ENCODE assay signal across 9 cellular contexts in the genomic region with DNA sequence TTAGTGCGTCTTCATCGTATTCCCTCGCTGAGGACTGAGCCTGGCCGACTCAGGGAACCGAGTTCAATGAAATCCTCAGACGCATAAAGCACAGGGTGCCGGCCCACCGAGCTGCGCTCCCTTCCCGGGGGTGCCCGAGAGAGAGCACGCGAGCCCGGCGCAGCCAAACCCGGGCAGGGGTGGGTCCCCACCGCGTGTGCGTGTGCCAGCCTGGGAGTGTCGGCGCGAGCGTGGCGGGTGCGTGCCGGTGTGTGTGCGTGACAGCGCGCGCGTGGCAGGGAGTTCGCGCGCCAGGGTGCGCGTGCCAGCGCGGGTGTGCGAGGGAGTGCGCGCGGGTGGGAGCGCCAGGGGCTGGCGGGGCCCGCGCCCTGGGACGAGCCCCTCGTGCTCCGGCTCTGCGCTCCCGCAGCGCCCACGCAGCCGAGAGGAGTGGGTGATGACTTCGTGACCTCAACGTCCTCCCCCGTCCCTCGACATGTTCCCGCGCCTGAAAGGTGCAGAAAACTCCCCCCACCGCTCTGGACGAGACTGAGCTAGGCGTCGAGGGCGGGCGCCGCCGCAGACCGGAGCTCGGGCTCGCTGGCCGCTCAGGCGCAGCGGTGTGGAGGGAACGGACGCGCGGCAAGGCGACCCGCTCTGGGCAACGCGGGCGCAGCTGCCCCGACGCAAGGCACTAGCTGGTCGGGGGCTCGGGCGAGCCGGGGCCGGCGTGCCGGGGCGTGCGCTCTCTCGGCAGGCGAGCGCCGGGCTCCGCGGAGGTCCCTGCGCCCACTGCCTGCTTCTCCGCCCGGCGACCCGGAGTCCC.
A peak's percentile ranks its signal among the peaks of the same experiment; 100 is the strongest.
DNase-seq lines count a peak whose midpoint lies in the region; ATAC-seq, FAIRE-seq and TF ChIP-seq lines count a peak whose summit lies in the region.
"Had no signal": no experiment of that assay in that cellular context is flagged by ENCODE, and none has a peak within 500 bp of the region (broad histone marks: within the 10 kb centered on the region; RNA-seq: fewer than 3 reads in every experiment).

No MANE protein-coding gene starts in this region.

- H3K9me3 Mint-ChIP-seq in immature natural killer cell, result peaks cover 0 to 2% (median 0%) of the 10 kb centered on the region in 6 donors

- H3K4me1 ChIP-seq in NT2/D1 (ENCODE audit: insufficient read depth, insufficient read length) (no peaks in the 10 kb centered on the region), body of pancreas (peaks cover 41% of the 10 kb centered on the region), small intestine (ENCODE audit: control insufficient read depth in 2 of 2, insufficient read depth in 1 of 2, low read depth in 1 of 2, low read length in 1 of 2) (peaks cover 0 to 2% of the 10 kb centered on the region in 2 donors)

- peak; percentile 71 for DNase-seq in NCI-H146 (lab: John Stamatoyannopoulos, UW)
- no peak for DNase-seq in NCI-H146 treated with DMSO at 0.1 percent for 48 hours (lab: John Stamatoyannopoulos, UW; ENCODE audit: unreplicated experiment)
- DNase-seq in NT2/D1 (ENCODE audit: low read depth, low spot score), result peak; percentile 38
- peak in 3 of 4 donors; percentile 38 to 54 (median 41) for DNase-seq in body of pancreas
- peak in 2 of 3 donors; percentile 0 to 2 for DNase-seq in immature natural killer cell
- peak; percentile 14 for DNase-seq in small intestine
- no peak for DNase-seq in NCI-H1105 (lab: John Stamatoyannopoulos, UW)

- peaks cover 14 to 21% of the 10 kb centered on the region in 2 donors for H3K4me1 Mint-ChIP-seq in immature natural killer cell

- peaks cover 42% of the 10 kb centered on the region for H3K27me3 ChIP-seq in NT2/D1 (ENCODE audit: insufficient read depth, insufficient read length)
- H3K27me3 ChIP-seq in body of pancreas, result no peaks in the 10 kb centered on the region
- no peaks in the 10 kb centered on the region for H3K27me3 ChIP-seq in small intestine (ENCODE audit: control insufficient read depth in 2 of 2, insufficient read depth in 2 of 2, low read length in 2 of 2)

- H3K27ac Mint-ChIP-seq in immature natural killer cell, result no peak overlapping the region

- H3K27ac ChIP-seq in body of pancreas, result peak overlapping the region in 3 of 4 donors; percentile 34 to 55 (median 43)
- H3K27ac ChIP-seq in small intestine (ENCODE audit: low read depth in 1 of 2, low read length in 1 of 2), result peak overlapping the region; percentile 21 to 82
- H3K27ac ChIP-seq: C4-2B had no signal

- intact Hi-C loops in body of pancreas (cut with DNase I), result no loop called here

- peak in 2 of 3 donors; percentile 13 for TF ChIP-seq POLR2A in body of pancreas (IDR thresholded peaks at IDR 0.05)

- peaks cover 0 to 13% (median 9%) of the 10 kb centered on the region in 3 donors for H3K36me3 Mint-ChIP-seq in immature natural killer cell

- no peaks in the 10 kb centered on the region for H3K36me3 ChIP-seq in NT2/D1 (ENCODE audit: insufficient read depth, insufficient read length, low read length)
- no peaks in the 10 kb centered on the region for H3K36me3 ChIP-seq in body of pancreas (replicated peaks in 1 of 2; ENCODE audit: insufficient read depth in 1 of 2, low read depth in 2 of 2)
- H3K36me3 ChIP-seq in small intestine (ENCODE audit: control insufficient read depth in 2 of 2, insufficient read depth in 2 of 2, low read length in 2 of 2), result no peaks in the 10 kb centered on the region

- H3K4me3 ChIP-seq in NT2/D1 (ENCODE audit: insufficient read length, low read depth) (peak overlapping the region; percentile 82), body of pancreas (peak overlapping the region; percentile 22 to 27), small intestine (ENCODE audit: low read depth in 1 of 2, low read length in 2 of 2) (peak overlapping the region in 1 of 2 donors; percentile 58)

- WGBS in body of pancreas, 2 donors, result 1 to 3% methylated on average over 10 to 100 of the region's 105 CpGs
- 0 to 1% (median 1%) methylated on average over 77 to 105 of the region's 105 CpGs for WGBS in small intestine, 3 donors

- no peak for TF ChIP-seq CTCF in body of pancreas (IDR thresholded peaks at IDR 0.05)

- H3K27me3 Mint-ChIP-seq in immature natural killer cell (ENCODE audit: low read depth in 3 of 3), result peaks cover 11 to 14% (median 11%) of the 10 kb centered on the region in 3 donors

- peak overlapping the region; percentile 91 for H3K9ac ChIP-seq in NT2/D1 (ENCODE audit: insufficient read length, low read depth)

- peak; percentile 69 for ATAC-seq in HG02763 (IDR thresholded peaks at IDR 0.05; ENCODE audit: unreplicated experiment)
- peak; percentile 68 for ATAC-seq in body of pancreas

- peak overlapping the region; percentile 62 to 81 (median 74) for H3K4me3 Mint-ChIP-seq in immature natural killer cell

- FAIRE-seq in small intestine (lab: Jason Lieb, UNC), result no peak

- H3K9me3 ChIP-seq in NT2/D1 (ENCODE audit: insufficient read depth, low read length) (no peaks in the 10 kb centered on the region), body of pancreas (no peaks in the 10 kb centered on the region), small intestine (ENCODE audit: control insufficient read depth, low read depth) (no peaks in the 10 kb centered on the region)

Comparison
In these comparisons a context has a peak if more than half of its experiments do, and no peak if none do; other contexts are left out.
1. DNase-seq: peak in NCI-H146 (single experiment), NT2/D1 (single experiment), body of pancreas (3 of 4), immature natural killer cell (2 of 3) and small intestine (single experiment); none in NCI-H146 treated with DMSO at 0.1 percent for 48 hours (single experiment) and NCI-H1105 (single experiment).